Comparison of ENCODE assay signal across 14 cellular contexts in the genomic region with DNA sequence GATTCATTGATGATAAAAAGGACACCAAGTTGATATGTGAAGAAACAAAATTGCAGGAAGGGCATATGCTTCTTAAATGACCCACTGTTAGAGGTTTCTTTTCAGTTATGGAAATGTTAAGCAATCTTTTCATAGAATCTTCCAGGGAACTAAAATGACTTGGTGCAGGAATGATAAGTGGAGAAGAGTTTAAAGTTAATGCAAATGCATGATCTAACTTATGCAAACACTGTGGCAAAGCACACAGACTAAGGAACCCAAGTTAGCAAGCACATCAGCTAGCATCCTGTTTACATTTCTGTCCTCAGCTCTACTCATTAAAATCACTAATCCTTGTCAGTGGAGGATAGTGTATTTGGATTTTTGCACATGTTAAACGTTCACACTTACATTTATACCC. TPM values are rescaled to one million over a fixed set of nuclear protein-coding genes. Genes with fewer than 3 reads are reported as not detected.
DNase-seq lines count a peak whose midpoint lies in the region; ATAC-seq and TF ChIP-seq lines count a peak whose summit lies in the region.
"Had no signal": no experiment of that assay in that cellular context is flagged by ENCODE, and none has a peak within 500 bp of the region (broad histone marks: within the 10 kb centered on the region; RNA-seq: fewer than 3 reads in every experiment).

No MANE protein-coding gene starts in this region.

- no peak overlapping the region for H3K27ac Mint-ChIP-seq in CD4-positive, alpha-beta T cell

- POLR2A ChIA-PET in CD4-positive, alpha-beta T cell (lab: Charles Lee): no interaction called here

- H3K4me1 Mint-ChIP-seq in CD4-positive, alpha-beta T cell (ENCODE audit: low read depth): peaks cover 9% of the 10 kb centered on the region

- no peak overlapping the region for H3K4me3 ChIP-seq in foreskin fibroblast (ENCODE audit: low read depth in 1 of 2, low read length in 2 of 2)
- H3K4me3 ChIP-seq: K562, sigmoid colon, upper lobe of left lung had no signal

- CTCF ChIA-PET in CD4-positive, alpha-beta T cell (lab: Charles Lee): interaction anchor here (1.4 to 2.1 kb wide), 2 partner anchors 12 to 85 kb away, joined by 4 to 5 read pairs; no protein-coding TSS in a partner anchor

- H3K36me3 Mint-ChIP-seq in CD4-positive, alpha-beta T cell (ENCODE audit: low read depth): no peaks in the 10 kb centered on the region
- H3K36me3 Mint-ChIP-seq: brain had no signal

- intact Hi-C loops in CD4-positive, alpha-beta T cell (cut with DNase I, micrococcal nuclease): no loop called here

- no peak overlapping the region for H3K4me3 Mint-ChIP-seq in CD4-positive, alpha-beta T cell
- H3K4me3 Mint-ChIP-seq: brain had no signal

- peak; percentile 52 to 68 for DNase-seq in foreskin fibroblast
- DNase-seq in CD4-positive, alpha-beta T cell: no peak
- DNase-seq in ecto neural progenitor cell (ENCODE audit: low spot score): no peak
- DNase-seq in DMS153 treated with DMSO at 0.1 percent for 48 hours (lab: John Stamatoyannopoulos, UW; ENCODE audit: unreplicated experiment): no peak
- no peak for DNase-seq in ureter (ENCODE audit: low spot score)
- DNase-seq: NCI-H2029, OCI-M1, sigmoid colon, upper lobe of left lung had no signal

- no peak for TF ChIP-seq CTCF in foreskin fibroblast (IDR thresholded peaks at IDR 0.05; ENCODE audit: low read depth, low read length)
- no peak for TF ChIP-seq CTCF in CD4-positive, alpha-beta T cell (IDR thresholded peaks at IDR 0.05)

- no peak overlapping the region for H3K27ac ChIP-seq in CD4-positive, alpha-beta T cell (ENCODE audit: low read depth, low read length)
- H3K27ac ChIP-seq: sigmoid colon, upper lobe of left lung had no signal

- H3K9me3 Mint-ChIP-seq in CD4-positive, alpha-beta T cell: no peaks in the 10 kb centered on the region

- ATAC-seq in GM18519 (IDR thresholded peaks at IDR 0.05; ENCODE audit: low FRiP score, unreplicated experiment) (peak; percentile 47), GM21381 (IDR thresholded peaks at IDR 0.05; ENCODE audit: unreplicated experiment) (peak; percentile 53), HG03354 (IDR thresholded peaks at IDR 0.05; ENCODE audit: poor library complexity, severe bottlenecking, unreplicated experiment) (peak; percentile 78)
- no peak for ATAC-seq in CD4-positive, alpha-beta T cell (ENCODE audit: poor library complexity)
- ATAC-seq: K562 had no signal

- no peaks in the 10 kb centered on the region for H3K9me3 ChIP-seq in CD4-positive, alpha-beta T cell (ENCODE audit: control insufficient read depth, low read length)
- H3K9me3 ChIP-seq: sigmoid colon, upper lobe of left lung had no signal

- no peaks in the 10 kb centered on the region for H3K27me3 ChIP-seq in CD4-positive, alpha-beta T cell (ENCODE audit: control insufficient read depth, insufficient read depth, low read length)
- H3K27me3 ChIP-seq: sigmoid colon, upper lobe of left lung had no signal

- no peaks in the 10 kb centered on the region for H3K27me3 Mint-ChIP-seq in CD4-positive, alpha-beta T cell

RNA-seq across cellular contexts. Expression of a gene that starts 9.3 kb away (rescaled TPM):
- not detected for total RNA-seq in CD4-positive, alpha-beta T cell
- 0.31 TPM for total RNA-seq in ureter

RNA-seq across cellular contexts. Expression of a gene that starts 37.1 kb away (rescaled TPM):
- 10 to 100 TPM; 19.1 to 21.9 TPM for total RNA-seq in CD4-positive, alpha-beta T cell
- total RNA-seq in ureter: 42.3 TPM

RNA-seq across cellular contexts. Expression of a gene that starts 37.3 kb away (rescaled TPM):
- under 1 TPM in 1 of 2 experiments, not detected in 1; 0.14 TPM for total RNA-seq in CD4-positive, alpha-beta T cell
- 0.57 TPM for total RNA-seq in ureter

RNA-seq across cellular contexts. Expression of a gene that starts 40.5 kb away (rescaled TPM):
- under 1 TPM; 0.20 to 0.27 TPM for total RNA-seq in CD4-positive, alpha-beta T cell
- total RNA-seq in ureter: 34.0 TPM

RNA-seq across cellular contexts. Expression of a gene that starts 55.9 kb away (rescaled TPM):
- 100 to 1,000 TPM; 132 to 146 TPM for total RNA-seq in CD4-positive, alpha-beta T cell
- total RNA-seq in ureter: 169 TPM

Comparison
In these comparisons a context has a peak if more than half of its experiments do, and no peak if none do; other contexts are left out.
1. DNase-seq: peak in foreskin fibroblast (2 of 2); none in CD4-positive, alpha-beta T cell (0 of 10), ecto neural progenitor cell (single experiment), DMS153 treated with DMSO at 0.1 percent for 48 hours (single experiment) and ureter (single experiment).